25 cellular contexts compared by ENCODE assay signal in the genomic region with DNA sequence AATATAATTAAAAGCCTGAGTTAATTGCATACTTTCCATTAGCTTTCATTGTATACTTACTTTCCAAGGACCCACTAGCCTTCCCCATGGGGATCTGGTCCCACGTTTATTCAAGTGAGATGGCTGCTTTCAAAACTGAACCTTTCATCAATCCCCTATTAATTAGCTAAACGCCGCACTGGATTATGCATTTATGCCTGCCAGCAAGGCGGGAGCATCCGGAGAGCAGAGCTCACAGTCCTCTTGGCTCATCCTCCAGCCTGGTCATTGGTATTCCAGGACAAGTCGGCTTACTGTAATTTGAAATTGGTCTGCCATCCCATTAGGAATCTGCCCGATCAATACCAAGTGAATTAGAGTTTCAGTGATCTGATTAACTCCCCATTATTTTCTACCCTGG.
"Had no signal": no experiment of that assay in that cellular context is flagged by ENCODE, and none has a peak within 500 bp of the region (broad histone marks: within the 10 kb centered on the region; RNA-seq: fewer than 3 reads in every experiment).

No MANE protein-coding gene starts in this region.

- FAIRE-seq: RCC 7860 had no signal

- H3K27ac ChIP-seq: breast epithelium, SJSA1 had no signal

- ATAC-seq: activated CD8-positive, alpha-beta memory T cell treated with anti-CD3 and anti-CD28 coated beads, Interleukin-2, amount 10 ng/mL, durations not matched to agents 7 days and 5 days; PC-3; T-helper 17 cell had no signal

- H3K27ac Mint-ChIP-seq: activated B cell treated with CpG ODN at 0.5 μM for 24 hours; activated CD4-positive, alpha-beta T cell treated with anti-CD3 and anti-CD28 coated beads, Interleukin-2, amount 10 ng/mL, durations not matched to agents 24 days and 14 days; activated CD8-positive, alpha-beta memory T cell treated with anti-CD3 and anti-CD28 coated beads, Interleukin-2, amount 10 ng/mL, durations not matched to agents 7 days and 5 days; activated naive CD4-positive, alpha-beta T cell treated with anti-CD3 and anti-CD28 coated beads, Interleukin-2, amount 50 U/mL, for 24 hours; activated T-cell treated with anti-CD3 and anti-CD28 coated beads, Interleukin-2, amount 50 U/mL, for 24 hours; activated T-helper 1 cell treated with anti-CD3 and anti-CD28 coated beads, Interleukin-12 subunit alpha, Interleukin-12 subunit beta, Interleukin-2, Interleukin-4 antibody, amounts not matched to agents 30 ng/mL and 10 ng/mL and 1 ng/mL, durations not matched to agents 14 hours and 24 hours and 36 hours; T-helper 17 cell had no signal

- H3K27me3 ChIP-seq: breast epithelium, SJSA1 had no signal

- DNase-seq: activated B cell treated with CpG ODN at 0.5 μM for 24 hours; activated CD4-positive, alpha-beta T cell treated with anti-CD3 and anti-CD28 coated beads for 1 hour; activated CD4-positive, alpha-beta T cell treated with anti-CD3 and anti-CD28 coated beads, Interleukin-2, amount 10 ng/mL, durations not matched to agents 24 days and 14 days; activated CD4-positive, alpha-beta T cell treated with anti-CD3 and anti-CD28 coated beads, Interleukin-2, amount 50 U/mL, for 48 hours; activated CD8-positive, alpha-beta memory T cell treated with anti-CD3 and anti-CD28 coated beads, Interleukin-2, amount 10 ng/mL, durations not matched to agents 7 days and 5 days; activated effector memory CD4-positive, alpha-beta T cell treated with Interleukin-2 at 50 U/mL for 16 hours; activated naive CD4-positive, alpha-beta T cell; activated T-cell treated with anti-CD3 and anti-CD28 coated beads, Interleukin-2, amount 50 U/mL, for 24 hours; aorta; Kasumi-1; NCI-H1048; NCI-H146; NCI-H2081 treated with DMSO at 0.1 percent for 48 hours; NCI-H2171 treated with DMSO at 0.1 percent for 48 hours; NCI-H226; NCI-H526; PC-3; SHP77; T-helper 17 cell; T-helper 9 cell had no signal

- H3K4me3 Mint-ChIP-seq: activated B cell treated with CpG ODN at 0.5 μM for 24 hours; activated CD4-positive, alpha-beta T cell treated with anti-CD3 and anti-CD28 coated beads, Interleukin-2, amount 10 ng/mL, durations not matched to agents 24 days and 14 days; activated CD8-positive, alpha-beta memory T cell treated with anti-CD3 and anti-CD28 coated beads, Interleukin-2, amount 10 ng/mL, durations not matched to agents 7 days and 5 days; activated naive CD4-positive, alpha-beta T cell treated with anti-CD3 and anti-CD28 coated beads, Interleukin-2, amount 50 U/mL, for 24 hours; activated T-cell treated with anti-CD3 and anti-CD28 coated beads, Interleukin-2, amount 50 U/mL, for 24 hours; activated T-helper 1 cell treated with anti-CD3 and anti-CD28 coated beads, Interleukin-12 subunit alpha, Interleukin-12 subunit beta, Interleukin-2, Interleukin-4 antibody, amounts not matched to agents 30 ng/mL and 10 ng/mL and 1 ng/mL, durations not matched to agents 14 hours and 24 hours and 36 hours; T-helper 17 cell had no signal

- H3K36me3 Mint-ChIP-seq: activated CD8-positive, alpha-beta memory T cell treated with anti-CD3 and anti-CD28 coated beads, Interleukin-2, amount 10 ng/mL, durations not matched to agents 7 days and 5 days; activated naive CD4-positive, alpha-beta T cell treated with anti-CD3 and anti-CD28 coated beads, Interleukin-2, amount 50 U/mL, for 24 hours had no signal

- H3K9me3 Mint-ChIP-seq: activated B cell treated with CpG ODN at 0.5 μM for 24 hours; activated CD4-positive, alpha-beta T cell treated with anti-CD3 and anti-CD28 coated beads, Interleukin-2, amount 10 ng/mL, durations not matched to agents 24 days and 14 days; activated naive CD4-positive, alpha-beta T cell treated with anti-CD3 and anti-CD28 coated beads, Interleukin-2, amount 50 U/mL, for 24 hours; activated T-helper 1 cell treated with anti-CD3 and anti-CD28 coated beads, Interleukin-12 subunit alpha, Interleukin-12 subunit beta, Interleukin-2, Interleukin-4 antibody, amounts not matched to agents 30 ng/mL and 10 ng/mL and 1 ng/mL, durations not matched to agents 14 hours and 24 hours and 36 hours had no signal

- H3K4me3 ChIP-seq: breast epithelium, SJSA1 had no signal

- H3K27me3 Mint-ChIP-seq: activated B cell treated with CpG ODN at 0.5 μM for 24 hours; activated CD4-positive, alpha-beta T cell treated with anti-CD3 and anti-CD28 coated beads, Interleukin-2, amount 10 ng/mL, durations not matched to agents 24 days and 14 days; activated CD8-positive, alpha-beta memory T cell treated with anti-CD3 and anti-CD28 coated beads, Interleukin-2, amount 10 ng/mL, durations not matched to agents 7 days and 5 days; activated naive CD4-positive, alpha-beta T cell treated with anti-CD3 and anti-CD28 coated beads, Interleukin-2, amount 50 U/mL, for 24 hours; activated T-cell treated with anti-CD3 and anti-CD28 coated beads, Interleukin-2, amount 50 U/mL, for 24 hours had no signal

- H3K4me1 ChIP-seq: breast epithelium, SJSA1 had no signal

- H3K36me3 ChIP-seq: breast epithelium, SJSA1 had no signal

- H3K9me3 ChIP-seq: breast epithelium, SJSA1 had no signal

- H3K4me1 Mint-ChIP-seq: activated B cell treated with CpG ODN at 0.5 μM for 24 hours; activated CD4-positive, alpha-beta T cell treated with anti-CD3 and anti-CD28 coated beads, Interleukin-2, amount 10 ng/mL, durations not matched to agents 24 days and 14 days; activated CD8-positive, alpha-beta memory T cell treated with anti-CD3 and anti-CD28 coated beads, Interleukin-2, amount 10 ng/mL, durations not matched to agents 7 days and 5 days; activated naive CD4-positive, alpha-beta T cell treated with anti-CD3 and anti-CD28 coated beads, Interleukin-2, amount 50 U/mL, for 24 hours; T-helper 17 cell had no signal
